Comparison of ENCODE assay signal across 1 cellular context in genomic region chr1:156176610-156177210, GRCh38.
TF ChIP-seq lines count a peak whose summit lies in the region.

No MANE protein-coding gene starts in this region.

TF ChIP-seq in HepG2, 621 proteins besides CTCF, POLR2A, EP300 and RAD21 (continued from another document and continues in another):
- no peak for TF ChIP-seq ZBTB25 (CRISPR knock-in tag; IDR thresholded peaks at IDR 0.05)
- TF ChIP-seq HOXA9 (CRISPR knock-in tag; IDR thresholded peaks at IDR 0.05; ENCODE audit: borderline replicate concordance): no peak
- TF ChIP-seq MYC (CRISPR knock-in tag; IDR thresholded peaks at IDR 0.05; ENCODE audit: borderline replicate concordance): 0 out of 2 replicates have a peak, but pooled peaks have one; percentile 32
- TF ChIP-seq ZBTB3 (CRISPR knock-in tag; IDR thresholded peaks at IDR 0.05; ENCODE audit: borderline replicate concordance, low read depth): no peak
- TF ChIP-seq HMG20B (CRISPR knock-in tag; conservative IDR thresholded peaks at IDR 0.05): no peak
- no peak for TF ChIP-seq PAWR (CRISPR knock-in tag; IDR thresholded peaks at IDR 0.05; ENCODE audit: borderline replicate concordance)
- TF ChIP-seq ZNF770 (CRISPR knock-in tag; IDR thresholded peaks at IDR 0.05): 0 out of 2 replicates have a peak, but pooled peaks have one; percentile 32
- TF ChIP-seq ZBTB8A (CRISPR knock-in tag; IDR thresholded peaks at IDR 0.05; ENCODE audit: borderline replicate concordance, low read depth): no peak
- TF ChIP-seq SP140L (CRISPR knock-in tag; IDR thresholded peaks at IDR 0.05; ENCODE audit: borderline replicate concordance): no peak
- TF ChIP-seq NR3C1 (CRISPR knock-in tag; IDR thresholded peaks at IDR 0.05): no peak
- no peak for TF ChIP-seq RBAK (CRISPR knock-in tag; IDR thresholded peaks at IDR 0.05)
- no peak for TF ChIP-seq ZNF800 (CRISPR knock-in tag; IDR thresholded peaks at IDR 0.05)
- TF ChIP-seq ZNF646 (CRISPR knock-in tag; IDR thresholded peaks at IDR 0.05): no peak
- no peak for TF ChIP-seq ZNF335 (CRISPR knock-in tag; IDR thresholded peaks at IDR 0.05)
- 0 out of 2 replicates have a peak, but pooled peaks have one; percentile 18 for TF ChIP-seq CAMTA2 (CRISPR knock-in tag; IDR thresholded peaks at IDR 0.05; ENCODE audit: borderline replicate concordance)
- peak; percentile 38 for TF ChIP-seq HNF4A (CRISPR knock-in tag; IDR thresholded peaks at IDR 0.05)
- TF ChIP-seq GATAD2A (CRISPR knock-in tag; IDR thresholded peaks at IDR 0.05): 0 out of 2 replicates have a peak, but pooled peaks have one; percentile 12
- TF ChIP-seq ZBTB46 (CRISPR knock-in tag; IDR thresholded peaks at IDR 0.05; ENCODE audit: borderline replicate concordance): no peak
- no peak for TF ChIP-seq TAF15 (IDR thresholded peaks at IDR 0.05; ENCODE audit: low read depth, low read length, poor library complexity, severe bottlenecking)
- no peak for TF ChIP-seq ISL2 (CRISPR knock-in tag; IDR thresholded peaks at IDR 0.05)
- TF ChIP-seq ZBTB2 (CRISPR knock-in tag; IDR thresholded peaks at IDR 0.05; ENCODE audit: low read depth): no peak
- 0 out of 2 replicates have a peak, but pooled peaks have one; percentile 25 for TF ChIP-seq ZNF292 (CRISPR knock-in tag; IDR thresholded peaks at IDR 0.05; ENCODE audit: borderline replicate concordance, low read depth)
- TF ChIP-seq ZBTB7A (CRISPR knock-in tag; IDR thresholded peaks at IDR 0.05): 0 out of 2 replicates have a peak, but pooled peaks have one; percentile 32
- no peak for TF ChIP-seq AKAP8 (CRISPR knock-in tag; IDR thresholded peaks at IDR 0.05)
- TF ChIP-seq ZSCAN29 (CRISPR knock-in tag; conservative IDR thresholded peaks at IDR 0.05): no peak
- TF ChIP-seq CERS6 (CRISPR knock-in tag; IDR thresholded peaks at IDR 0.05): no peak
- TF ChIP-seq ZNF547 (CRISPR knock-in tag; IDR thresholded peaks at IDR 0.05): 0 out of 2 replicates have a peak, but pooled peaks have one; percentile 20
- no peak for TF ChIP-seq ZNF672 (CRISPR knock-in tag; IDR thresholded peaks at IDR 0.05)
- no peak for TF ChIP-seq AFF4 (CRISPR knock-in tag; IDR thresholded peaks at IDR 0.05)
- no peak for TF ChIP-seq ZZZ3 (CRISPR knock-in tag; IDR thresholded peaks at IDR 0.05; ENCODE audit: borderline replicate concordance)
- no peak for TF ChIP-seq ZNF841 (CRISPR knock-in tag; IDR thresholded peaks at IDR 0.05; ENCODE audit: borderline replicate concordance)
- TF ChIP-seq ZBTB20 (CRISPR knock-in tag; IDR thresholded peaks at IDR 0.05; ENCODE audit: borderline replicate concordance, low read depth): no peak
- TF ChIP-seq RFXANK (CRISPR knock-in tag; IDR thresholded peaks at IDR 0.05): no peak
- no peak for TF ChIP-seq ZNF33A (CRISPR knock-in tag; IDR thresholded peaks at IDR 0.05; ENCODE audit: borderline replicate concordance)
- TF ChIP-seq ZNF512 (CRISPR knock-in tag; IDR thresholded peaks at IDR 0.05): no peak
